15 cellular contexts compared by ENCODE assay signal in genomic region chr2:238155051-238155760, GRCh38. TPM values are rescaled to one million over a fixed set of nuclear protein-coding genes. Genes with fewer than 3 reads are reported as not detected.
A peak's percentile ranks its signal among the peaks of the same experiment; 100 is the strongest.
DNase-seq lines count a peak whose midpoint lies in the region; ATAC-seq and TF ChIP-seq lines count a peak whose summit lies in the region.
"Had no signal": no experiment of that assay in that cellular context is flagged by ENCODE, and none has a peak within 500 bp of the region (broad histone marks: within the 10 kb centered on the region; RNA-seq: fewer than 3 reads in every experiment).

No MANE protein-coding gene starts in this region.

- no peak overlapping the region for H3K27ac ChIP-seq in left ventricle myocardium inferior (replicated peaks)
- H3K27ac ChIP-seq in mesendoderm (ENCODE audit: low read depth, low read length), result no peak overlapping the region
- H3K27ac ChIP-seq: tibial artery had no signal

- H4K8ac ChIP-seq in mesendoderm (ENCODE audit: low read depth, low read length), result no peak overlapping the region

- no peak overlapping the region for H2BK120ac ChIP-seq in mesendoderm (ENCODE audit: low read depth, low read length)

- H3K4me3 ChIP-seq in left ventricle myocardium inferior, result no peak overlapping the region
- no peak overlapping the region for H3K4me3 ChIP-seq in mesendoderm (ENCODE audit: low read length)
- H3K4me3 ChIP-seq: adrenal gland, tibial artery had no signal

- no peak overlapping the region for H2BK5ac ChIP-seq in mesendoderm (ENCODE audit: low read length)

- H3K36me3 ChIP-seq in left ventricle myocardium inferior, result no peaks in the 10 kb centered on the region
- no peaks in the 10 kb centered on the region for H3K36me3 ChIP-seq in mesendoderm (ENCODE audit: control insufficient read depth, insufficient read depth, low read length)
- H3K36me3 ChIP-seq: adrenal gland had no signal

- H3K4ac ChIP-seq in mesendoderm (ENCODE audit: low read depth, low read length), result no peak overlapping the region

- DNase-seq in Right ventricle myocardium inferior (ENCODE audit: missing footprints) (peak; percentile 70), left ventricle myocardium inferior (no peak), fibroblast of gingiva (ENCODE audit: low read depth) (peak; percentile 78), mesendoderm (peak; percentile 52), SW 1271 (lab: John Stamatoyannopoulos, UW) (no peak), NCI-H526 treated with DMSO at 0.1 percent for 48 hours (lab: John Stamatoyannopoulos, UW) (no peak)
- DNase-seq: effector memory CD4-positive, alpha-beta T cell; NCI-H1105 treated with DMSO at 0.1 percent for 48 hours; SHP77; small intestine; tibial artery had no signal

- no peaks in the 10 kb centered on the region for H3K9me3 ChIP-seq in left ventricle myocardium inferior (replicated peaks)
- H3K9me3 ChIP-seq: adrenal gland, tibial artery had no signal

- no peak for TF ChIP-seq CTCF in left ventricle myocardium inferior (IDR thresholded peaks at IDR 0.05; ENCODE audit: borderline replicate concordance)

- H4K5ac ChIP-seq in mesendoderm (ENCODE audit: low read length), result no peak overlapping the region

- no peak overlapping the region for H3K23ac ChIP-seq in mesendoderm (ENCODE audit: low read length)

- no peaks in the 10 kb centered on the region for H3K79me2 ChIP-seq in mesendoderm (ENCODE audit: control insufficient read depth, insufficient read depth, low read length)

- peak; percentile 41 for ATAC-seq in Right ventricle myocardium inferior
- ATAC-seq in HG03565 (IDR thresholded peaks at IDR 0.05; ENCODE audit: unreplicated experiment), result no peak
- no peak for ATAC-seq in HG03108 (IDR thresholded peaks at IDR 0.05; ENCODE audit: unreplicated experiment)

- peaks cover 16% of the 10 kb centered on the region for H3K4me1 ChIP-seq in left ventricle myocardium inferior
- H3K4me1 ChIP-seq in mesendoderm (ENCODE audit: control insufficient read depth, low read depth, low read length), result no peaks in the 10 kb centered on the region

- H3K79me1 ChIP-seq in mesendoderm (ENCODE audit: low read length), result no peaks in the 10 kb centered on the region

- H3K56ac ChIP-seq in mesendoderm (ENCODE audit: low read length), result no peak overlapping the region

- H3K9ac ChIP-seq in mesendoderm (ENCODE audit: low read length), result no peak overlapping the region

- H3K27me3 ChIP-seq in left ventricle myocardium inferior (ENCODE audit: low read depth), result peaks cover 23% of the 10 kb centered on the region
- peaks cover 3% of the 10 kb centered on the region for H3K27me3 ChIP-seq in mesendoderm (ENCODE audit: insufficient read depth, low read length, poor library complexity)

- H2AK5ac ChIP-seq in mesendoderm (ENCODE audit: low read length), result no peak overlapping the region

- H3K18ac ChIP-seq in mesendoderm (ENCODE audit: low read length), result no peak overlapping the region

- WGBS in mesendoderm (ENCODE audit: extremely low coverage, insufficient coverage, low lambda C conversion rate), result no CpG with 5 or more reads among the region's 19 CpGs

- no peak overlapping the region for H2BK15ac ChIP-seq in mesendoderm (replicated peaks; ENCODE audit: low read depth)

- intact Hi-C loops in Right ventricle myocardium inferior (cut with DNase I) (no loop called here), left ventricle myocardium inferior (cut with micrococcal nuclease) (no loop called here)

- no peak overlapping the region for H3K4me2 ChIP-seq in mesendoderm (ENCODE audit: low read length)

RNA-seq across cellular contexts. Expression of gene ERFE, which starts 3.6 kb away (rescaled TPM):
- total RNA-seq in Right ventricle myocardium inferior (0.51 TPM), left ventricle myocardium inferior (0.44 TPM)
- polyA plus RNA-seq in mesendoderm (2013, experiment 1 of 2), result 0.39 TPM
- 0.41 TPM for polyA plus RNA-seq in mesendoderm (2013, experiment 2 of 2)

RNA-seq across cellular contexts. Expression of gene KLHL30, which starts 16.7 kb away (rescaled TPM):
- total RNA-seq in Right ventricle myocardium inferior (20.6 TPM), left ventricle myocardium inferior (17.3 TPM)
- polyA plus RNA-seq in mesendoderm (2013, experiment 1 of 2), result 0.03 TPM
- not detected for polyA plus RNA-seq in mesendoderm (2013, experiment 2 of 2)
- total RNA-seq: mononuclear cell had no signal

RNA-seq across cellular contexts. Expression of gene ILKAP, which starts 48.3 kb away (rescaled TPM):
- total RNA-seq in Right ventricle myocardium inferior (26.2 TPM), left ventricle myocardium inferior (26.5 TPM)
- polyA plus RNA-seq in mesendoderm (2013, experiment 1 of 2), result 25.4 TPM
- polyA plus RNA-seq in mesendoderm (2013, experiment 2 of 2), result 25.4 TPM

RNA-seq across cellular contexts. Expression of gene ESPNL, which starts 55.1 kb away (rescaled TPM):
- not detected for total RNA-seq in Right ventricle myocardium inferior
- total RNA-seq in left ventricle myocardium inferior, result not detected
- polyA plus RNA-seq in mesendoderm (2013, experiment 1 of 2), result 0.46 TPM
- 0.50 TPM for polyA plus RNA-seq in mesendoderm (2013, experiment 2 of 2)

Comparison
In these comparisons a context has a peak if more than half of its experiments do, and no peak if none do; other contexts are left out.
1. DNase-seq: peak in Right ventricle myocardium inferior (single experiment), fibroblast of gingiva (single experiment) and mesendoderm (single experiment); none in left ventricle myocardium inferior (single experiment), SW 1271 (0 of 2) and NCI-H526 treated with DMSO at 0.1 percent for 48 hours (single experiment).